Comparison of ENCODE assay signal across 1 cellular context in the genomic region with DNA sequence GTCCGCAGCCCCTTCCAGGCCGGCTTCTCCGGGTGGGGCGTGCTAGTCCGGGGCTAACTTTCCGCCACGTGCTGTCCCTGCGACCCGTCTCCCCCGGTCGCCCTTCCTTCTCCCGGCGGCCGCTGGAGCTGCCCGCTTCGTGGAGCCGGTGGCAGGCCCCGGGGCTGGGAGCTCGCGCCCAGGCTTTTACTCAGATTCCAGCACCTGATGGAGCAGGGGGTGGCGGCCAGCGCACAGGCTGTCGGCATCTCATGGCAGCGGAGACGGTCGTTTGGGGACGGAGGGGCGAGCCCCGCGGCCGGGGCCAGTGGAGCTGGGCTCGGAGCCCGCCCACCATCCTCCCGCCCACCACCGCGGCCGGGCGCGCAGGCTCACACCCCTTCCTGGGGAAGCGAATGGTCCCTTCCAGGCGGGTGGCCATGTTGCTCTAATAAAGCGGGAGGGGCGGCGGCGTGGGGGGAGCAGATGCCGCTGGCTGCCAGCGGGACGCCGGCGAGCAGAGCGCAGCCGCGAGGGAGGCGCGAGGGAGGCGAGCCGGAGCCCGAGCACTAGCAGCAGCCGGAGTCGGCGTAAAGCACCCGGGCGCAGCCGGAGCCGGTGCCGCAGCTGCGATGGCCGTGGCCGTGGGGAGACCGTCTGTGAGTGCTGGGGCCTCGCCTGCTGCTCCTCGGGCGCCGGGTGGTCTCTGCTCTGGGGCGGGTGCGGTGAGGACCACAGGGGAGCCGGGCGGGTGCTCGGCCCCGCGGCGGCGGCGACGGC.
TF ChIP-seq lines count a peak whose summit lies in the region.

A gene (plus strand): TSS at position 460 of the 759 bp plus-strand sequence. CDS start 152 bp downstream, at position 612.

TF ChIP-seq in K562, 482 proteins besides CTCF, POLR2A, EP300 and RAD21 (continued from another document and continues in another):
- TF ChIP-seq MYC (IDR thresholded peaks at IDR 0.05; ENCODE audit: low read depth, low read length) (peak; percentile 13; the same call in 1 of the 2 replicates), MYC (CRISPR knock-in tag; IDR thresholded peaks at IDR 0.05; ENCODE audit: borderline replicate concordance, low read depth) (peak; percentile 91; the same call in 1 of the 2 replicates), HNRNPL (IDR thresholded peaks at IDR 0.05; ENCODE audit: low read depth, low read length) (peak; percentile 43; the same call in 1 of the 2 replicates), ZNF507 (tag; conservative IDR thresholded peaks at IDR 0.05) (no peak), PHTF2 (CRISPR knock-in tag; IDR thresholded peaks at IDR 0.05) (no peak), ZNF79 (CRISPR knock-in tag; IDR thresholded peaks at IDR 0.05; ENCODE audit: low read depth) (no peak), CBX5 (IDR thresholded peaks at IDR 0.05; ENCODE audit: borderline replicate concordance, low read depth) (no peak), TCF3 (CRISPR knock-in tag; IDR thresholded peaks at IDR 0.05) (no peak), ZNF316 (IDR thresholded peaks at IDR 0.05) (no peak), KLF13 (tag; IDR thresholded peaks at IDR 0.05; ENCODE audit: borderline replicate concordance, low read depth) (no peak), CBFA2T2 (conservative IDR thresholded peaks at IDR 0.05) (no peak), JUN (IDR thresholded peaks at IDR 0.05; ENCODE audit: borderline replicate concordance, low read depth, low read length) (0 out of 2 replicates have a peak, but pooled peaks have one; percentile 7), JUN (CRISPR knock-in tag; IDR thresholded peaks at IDR 0.05; ENCODE audit: borderline replicate concordance) (no peak), MIER1 (IDR thresholded peaks at IDR 0.05; ENCODE audit: low read depth) (no peak)
- TF ChIP-seq, protein P1, sequence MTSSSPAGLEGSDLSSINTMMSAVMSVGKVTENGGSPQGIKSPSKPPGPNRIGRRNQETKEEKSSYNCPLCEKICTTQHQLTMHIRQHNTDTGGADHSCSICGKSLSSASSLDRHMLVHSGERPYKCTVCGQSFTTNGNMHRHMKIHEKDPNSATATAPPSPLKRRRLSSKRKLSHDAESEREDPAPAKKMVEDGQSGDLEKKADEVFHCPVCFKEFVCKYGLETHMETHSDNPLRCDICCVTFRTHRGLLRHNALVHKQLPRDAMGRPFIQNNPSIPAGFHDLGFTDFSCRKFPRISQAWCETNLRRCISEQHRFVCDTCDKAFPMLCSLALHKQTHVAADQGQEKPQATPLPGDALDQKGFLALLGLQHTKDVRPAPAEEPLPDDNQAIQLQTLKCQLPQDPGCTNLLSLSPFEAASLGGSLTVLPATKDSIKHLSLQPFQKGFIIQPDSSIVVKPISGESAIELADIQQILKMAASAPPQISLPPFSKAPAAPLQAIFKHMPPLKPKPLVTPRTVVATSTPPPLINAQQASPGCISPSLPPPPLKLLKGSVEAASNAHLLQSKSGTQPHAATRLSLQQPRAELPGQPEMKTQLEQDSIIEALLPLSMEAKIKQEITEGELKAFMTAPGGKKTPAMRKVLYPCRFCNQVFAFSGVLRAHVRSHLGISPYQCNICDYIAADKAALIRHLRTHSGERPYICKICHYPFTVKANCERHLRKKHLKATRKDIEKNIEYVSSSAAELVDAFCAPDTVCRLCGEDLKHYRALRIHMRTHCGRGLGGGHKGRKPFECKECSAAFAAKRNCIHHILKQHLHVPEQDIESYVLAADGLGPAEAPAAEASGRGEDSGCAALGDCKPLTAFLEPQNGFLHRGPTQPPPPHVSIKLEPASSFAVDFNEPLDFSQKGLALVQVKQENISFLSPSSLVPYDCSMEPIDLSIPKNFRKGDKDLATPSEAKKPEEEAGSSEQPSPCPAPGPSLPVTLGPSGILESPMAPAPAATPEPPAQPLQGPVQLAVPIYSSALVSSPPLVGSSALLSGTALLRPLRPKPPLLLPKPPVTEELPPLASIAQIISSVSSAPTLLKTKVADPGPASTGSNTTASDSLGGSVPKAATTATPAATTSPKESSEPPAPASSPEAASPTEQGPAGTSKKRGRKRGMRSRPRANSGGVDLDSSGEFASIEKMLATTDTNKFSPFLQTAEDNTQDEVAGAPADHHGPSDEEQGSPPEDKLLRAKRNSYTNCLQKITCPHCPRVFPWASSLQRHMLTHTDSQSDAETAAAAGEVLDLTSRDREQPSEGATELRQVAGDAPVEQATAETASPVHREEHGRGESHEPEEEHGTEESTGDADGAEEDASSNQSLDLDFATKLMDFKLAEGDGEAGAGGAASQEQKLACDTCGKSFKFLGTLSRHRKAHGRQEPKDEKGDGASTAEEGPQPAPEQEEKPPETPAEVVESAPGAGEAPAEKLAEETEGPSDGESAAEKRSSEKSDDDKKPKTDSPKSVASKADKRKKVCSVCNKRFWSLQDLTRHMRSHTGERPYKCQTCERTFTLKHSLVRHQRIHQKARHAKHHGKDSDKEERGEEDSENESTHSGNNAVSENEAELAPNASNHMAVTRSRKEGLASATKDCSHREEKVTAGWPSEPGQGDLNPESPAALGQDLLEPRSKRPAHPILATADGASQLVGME (CRISPR knock-in tag; IDR thresholded peaks at IDR 0.05): no peak
- TF ChIP-seq, protein P2, sequence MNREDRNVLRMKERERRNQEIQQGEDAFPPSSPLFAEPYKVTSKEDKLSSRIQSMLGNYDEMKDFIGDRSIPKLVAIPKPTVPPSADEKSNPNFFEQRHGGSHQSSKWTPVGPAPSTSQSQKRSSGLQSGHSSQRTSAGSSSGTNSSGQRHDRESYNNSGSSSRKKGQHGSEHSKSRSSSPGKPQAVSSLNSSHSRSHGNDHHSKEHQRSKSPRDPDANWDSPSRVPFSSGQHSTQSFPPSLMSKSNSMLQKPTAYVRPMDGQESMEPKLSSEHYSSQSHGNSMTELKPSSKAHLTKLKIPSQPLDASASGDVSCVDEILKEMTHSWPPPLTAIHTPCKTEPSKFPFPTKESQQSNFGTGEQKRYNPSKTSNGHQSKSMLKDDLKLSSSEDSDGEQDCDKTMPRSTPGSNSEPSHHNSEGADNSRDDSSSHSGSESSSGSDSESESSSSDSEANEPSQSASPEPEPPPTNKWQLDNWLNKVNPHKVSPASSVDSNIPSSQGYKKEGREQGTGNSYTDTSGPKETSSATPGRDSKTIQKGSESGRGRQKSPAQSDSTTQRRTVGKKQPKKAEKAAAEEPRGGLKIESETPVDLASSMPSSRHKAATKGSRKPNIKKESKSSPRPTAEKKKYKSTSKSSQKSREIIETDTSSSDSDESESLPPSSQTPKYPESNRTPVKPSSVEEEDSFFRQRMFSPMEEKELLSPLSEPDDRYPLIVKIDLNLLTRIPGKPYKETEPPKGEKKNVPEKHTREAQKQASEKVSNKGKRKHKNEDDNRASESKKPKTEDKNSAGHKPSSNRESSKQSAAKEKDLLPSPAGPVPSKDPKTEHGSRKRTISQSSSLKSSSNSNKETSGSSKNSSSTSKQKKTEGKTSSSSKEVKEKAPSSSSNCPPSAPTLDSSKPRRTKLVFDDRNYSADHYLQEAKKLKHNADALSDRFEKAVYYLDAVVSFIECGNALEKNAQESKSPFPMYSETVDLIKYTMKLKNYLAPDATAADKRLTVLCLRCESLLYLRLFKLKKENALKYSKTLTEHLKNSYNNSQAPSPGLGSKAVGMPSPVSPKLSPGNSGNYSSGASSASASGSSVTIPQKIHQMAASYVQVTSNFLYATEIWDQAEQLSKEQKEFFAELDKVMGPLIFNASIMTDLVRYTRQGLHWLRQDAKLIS (CRISPR knock-in tag; IDR thresholded peaks at IDR 0.05): peak; percentile 73; the same call in 1 of the 2 replicates
- TF ChIP-seq, protein P3, sequence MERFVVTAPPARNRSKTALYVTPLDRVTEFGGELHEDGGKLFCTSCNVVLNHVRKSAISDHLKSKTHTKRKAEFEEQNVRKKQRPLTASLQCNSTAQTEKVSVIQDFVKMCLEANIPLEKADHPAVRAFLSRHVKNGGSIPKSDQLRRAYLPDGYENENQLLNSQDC (CRISPR knock-in tag; IDR thresholded peaks at IDR 0.05): no peak; the same call in 1 of the 2 replicates
- TF ChIP-seq, protein P4, sequence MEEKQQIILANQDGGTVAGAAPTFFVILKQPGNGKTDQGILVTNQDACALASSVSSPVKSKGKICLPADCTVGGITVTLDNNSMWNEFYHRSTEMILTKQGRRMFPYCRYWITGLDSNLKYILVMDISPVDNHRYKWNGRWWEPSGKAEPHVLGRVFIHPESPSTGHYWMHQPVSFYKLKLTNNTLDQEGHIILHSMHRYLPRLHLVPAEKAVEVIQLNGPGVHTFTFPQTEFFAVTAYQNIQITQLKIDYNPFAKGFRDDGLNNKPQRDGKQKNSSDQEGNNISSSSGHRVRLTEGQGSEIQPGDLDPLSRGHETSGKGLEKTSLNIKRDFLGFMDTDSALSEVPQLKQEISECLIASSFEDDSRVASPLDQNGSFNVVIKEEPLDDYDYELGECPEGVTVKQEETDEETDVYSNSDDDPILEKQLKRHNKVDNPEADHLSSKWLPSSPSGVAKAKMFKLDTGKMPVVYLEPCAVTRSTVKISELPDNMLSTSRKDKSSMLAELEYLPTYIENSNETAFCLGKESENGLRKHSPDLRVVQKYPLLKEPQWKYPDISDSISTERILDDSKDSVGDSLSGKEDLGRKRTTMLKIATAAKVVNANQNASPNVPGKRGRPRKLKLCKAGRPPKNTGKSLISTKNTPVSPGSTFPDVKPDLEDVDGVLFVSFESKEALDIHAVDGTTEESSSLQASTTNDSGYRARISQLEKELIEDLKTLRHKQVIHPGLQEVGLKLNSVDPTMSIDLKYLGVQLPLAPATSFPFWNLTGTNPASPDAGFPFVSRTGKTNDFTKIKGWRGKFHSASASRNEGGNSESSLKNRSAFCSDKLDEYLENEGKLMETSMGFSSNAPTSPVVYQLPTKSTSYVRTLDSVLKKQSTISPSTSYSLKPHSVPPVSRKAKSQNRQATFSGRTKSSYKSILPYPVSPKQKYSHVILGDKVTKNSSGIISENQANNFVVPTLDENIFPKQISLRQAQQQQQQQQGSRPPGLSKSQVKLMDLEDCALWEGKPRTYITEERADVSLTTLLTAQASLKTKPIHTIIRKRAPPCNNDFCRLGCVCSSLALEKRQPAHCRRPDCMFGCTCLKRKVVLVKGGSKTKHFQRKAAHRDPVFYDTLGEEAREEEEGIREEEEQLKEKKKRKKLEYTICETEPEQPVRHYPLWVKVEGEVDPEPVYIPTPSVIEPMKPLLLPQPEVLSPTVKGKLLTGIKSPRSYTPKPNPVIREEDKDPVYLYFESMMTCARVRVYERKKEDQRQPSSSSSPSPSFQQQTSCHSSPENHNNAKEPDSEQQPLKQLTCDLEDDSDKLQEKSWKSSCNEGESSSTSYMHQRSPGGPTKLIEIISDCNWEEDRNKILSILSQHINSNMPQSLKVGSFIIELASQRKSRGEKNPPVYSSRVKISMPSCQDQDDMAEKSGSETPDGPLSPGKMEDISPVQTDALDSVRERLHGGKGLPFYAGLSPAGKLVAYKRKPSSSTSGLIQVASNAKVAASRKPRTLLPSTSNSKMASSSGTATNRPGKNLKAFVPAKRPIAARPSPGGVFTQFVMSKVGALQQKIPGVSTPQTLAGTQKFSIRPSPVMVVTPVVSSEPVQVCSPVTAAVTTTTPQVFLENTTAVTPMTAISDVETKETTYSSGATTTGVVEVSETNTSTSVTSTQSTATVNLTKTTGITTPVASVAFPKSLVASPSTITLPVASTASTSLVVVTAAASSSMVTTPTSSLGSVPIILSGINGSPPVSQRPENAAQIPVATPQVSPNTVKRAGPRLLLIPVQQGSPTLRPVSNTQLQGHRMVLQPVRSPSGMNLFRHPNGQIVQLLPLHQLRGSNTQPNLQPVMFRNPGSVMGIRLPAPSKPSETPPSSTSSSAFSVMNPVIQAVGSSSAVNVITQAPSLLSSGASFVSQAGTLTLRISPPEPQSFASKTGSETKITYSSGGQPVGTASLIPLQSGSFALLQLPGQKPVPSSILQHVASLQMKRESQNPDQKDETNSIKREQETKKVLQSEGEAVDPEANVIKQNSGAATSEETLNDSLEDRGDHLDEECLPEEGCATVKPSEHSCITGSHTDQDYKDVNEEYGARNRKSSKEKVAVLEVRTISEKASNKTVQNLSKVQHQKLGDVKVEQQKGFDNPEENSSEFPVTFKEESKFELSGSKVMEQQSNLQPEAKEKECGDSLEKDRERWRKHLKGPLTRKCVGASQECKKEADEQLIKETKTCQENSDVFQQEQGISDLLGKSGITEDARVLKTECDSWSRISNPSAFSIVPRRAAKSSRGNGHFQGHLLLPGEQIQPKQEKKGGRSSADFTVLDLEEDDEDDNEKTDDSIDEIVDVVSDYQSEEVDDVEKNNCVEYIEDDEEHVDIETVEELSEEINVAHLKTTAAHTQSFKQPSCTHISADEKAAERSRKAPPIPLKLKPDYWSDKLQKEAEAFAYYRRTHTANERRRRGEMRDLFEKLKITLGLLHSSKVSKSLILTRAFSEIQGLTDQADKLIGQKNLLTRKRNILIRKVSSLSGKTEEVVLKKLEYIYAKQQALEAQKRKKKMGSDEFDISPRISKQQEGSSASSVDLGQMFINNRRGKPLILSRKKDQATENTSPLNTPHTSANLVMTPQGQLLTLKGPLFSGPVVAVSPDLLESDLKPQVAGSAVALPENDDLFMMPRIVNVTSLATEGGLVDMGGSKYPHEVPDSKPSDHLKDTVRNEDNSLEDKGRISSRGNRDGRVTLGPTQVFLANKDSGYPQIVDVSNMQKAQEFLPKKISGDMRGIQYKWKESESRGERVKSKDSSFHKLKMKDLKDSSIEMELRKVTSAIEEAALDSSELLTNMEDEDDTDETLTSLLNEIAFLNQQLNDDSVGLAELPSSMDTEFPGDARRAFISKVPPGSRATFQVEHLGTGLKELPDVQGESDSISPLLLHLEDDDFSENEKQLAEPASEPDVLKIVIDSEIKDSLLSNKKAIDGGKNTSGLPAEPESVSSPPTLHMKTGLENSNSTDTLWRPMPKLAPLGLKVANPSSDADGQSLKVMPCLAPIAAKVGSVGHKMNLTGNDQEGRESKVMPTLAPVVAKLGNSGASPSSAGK (IDR thresholded peaks at IDR 0.05): no peak; the same call in 1 of the 2 replicates
- TF ChIP-seq, protein P5, sequence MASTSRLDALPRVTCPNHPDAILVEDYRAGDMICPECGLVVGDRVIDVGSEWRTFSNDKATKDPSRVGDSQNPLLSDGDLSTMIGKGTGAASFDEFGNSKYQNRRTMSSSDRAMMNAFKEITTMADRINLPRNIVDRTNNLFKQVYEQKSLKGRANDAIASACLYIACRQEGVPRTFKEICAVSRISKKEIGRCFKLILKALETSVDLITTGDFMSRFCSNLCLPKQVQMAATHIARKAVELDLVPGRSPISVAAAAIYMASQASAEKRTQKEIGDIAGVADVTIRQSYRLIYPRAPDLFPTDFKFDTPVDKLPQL (IDR thresholded peaks at IDR 0.05; ENCODE audit: extremely low read depth, insufficient read length): no peak
- TF ChIP-seq, protein P6, sequence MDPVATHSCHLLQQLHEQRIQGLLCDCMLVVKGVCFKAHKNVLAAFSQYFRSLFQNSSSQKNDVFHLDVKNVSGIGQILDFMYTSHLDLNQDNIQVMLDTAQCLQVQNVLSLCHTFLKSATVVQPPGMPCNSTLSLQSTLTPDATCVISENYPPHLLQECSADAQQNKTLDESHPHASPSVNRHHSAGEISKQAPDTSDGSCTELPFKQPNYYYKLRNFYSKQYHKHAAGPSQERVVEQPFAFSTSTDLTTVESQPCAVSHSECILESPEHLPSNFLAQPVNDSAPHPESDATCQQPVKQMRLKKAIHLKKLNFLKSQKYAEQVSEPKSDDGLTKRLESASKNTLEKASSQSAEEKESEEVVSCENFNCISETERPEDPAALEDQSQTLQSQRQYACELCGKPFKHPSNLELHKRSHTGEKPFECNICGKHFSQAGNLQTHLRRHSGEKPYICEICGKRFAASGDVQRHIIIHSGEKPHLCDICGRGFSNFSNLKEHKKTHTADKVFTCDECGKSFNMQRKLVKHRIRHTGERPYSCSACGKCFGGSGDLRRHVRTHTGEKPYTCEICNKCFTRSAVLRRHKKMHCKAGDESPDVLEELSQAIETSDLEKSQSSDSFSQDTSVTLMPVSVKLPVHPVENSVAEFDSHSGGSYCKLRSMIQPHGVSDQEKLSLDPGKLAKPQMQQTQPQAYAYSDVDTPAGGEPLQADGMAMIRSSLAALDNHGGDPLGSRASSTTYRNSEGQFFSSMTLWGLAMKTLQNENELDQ (CRISPR knock-in tag; IDR thresholded peaks at IDR 0.05; ENCODE audit: borderline replicate concordance): no peak
- TF ChIP-seq, protein P7, sequence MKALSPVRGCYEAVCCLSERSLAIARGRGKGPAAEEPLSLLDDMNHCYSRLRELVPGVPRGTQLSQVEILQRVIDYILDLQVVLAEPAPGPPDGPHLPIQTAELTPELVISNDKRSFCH (CRISPR knock-in tag; IDR thresholded peaks at IDR 0.05): no peak
- TF ChIP-seq, protein P7 (tag; IDR thresholded peaks at IDR 0.05): no peak
